Comparison of ENCODE assay signal across 15 cellular contexts in genomic region chr11:12687740-12688139, GRCh38. TPM values are rescaled to one million over a fixed set of nuclear protein-coding genes. Genes with fewer than 3 reads are reported as not detected.
DNase-seq lines count a peak whose midpoint lies in the region; ATAC-seq, FAIRE-seq and TF ChIP-seq lines count a peak whose summit lies in the region.
"Had no signal": no experiment of that assay in that cellular context is flagged by ENCODE, and none has a peak within 500 bp of the region (broad histone marks: within the 10 kb centered on the region; RNA-seq: fewer than 3 reads in every experiment).

No MANE protein-coding gene starts in this region.

- no peak overlapping the region for H3K56ac ChIP-seq in IMR-90 (ENCODE audit: extremely low read depth, insufficient read depth, low read length)

- TF ChIP-seq POLR2A in A549 (IDR thresholded peaks at IDR 0.05; ENCODE audit: low read length) (no peak), IMR-90 (IDR thresholded peaks at IDR 0.05; ENCODE audit: low read depth, low read length) (no peak), esophagus squamous epithelium (IDR thresholded peaks at IDR 0.05) (no peak)

- TF ChIP-seq CTCF in A549 (IDR thresholded peaks at IDR 0.05) = no peak
- no peak for TF ChIP-seq CTCF in IMR-90 (conservative IDR thresholded peaks at IDR 0.05; ENCODE audit: low read depth, low read length)
- no peak for TF ChIP-seq CTCF in esophagus squamous epithelium (IDR thresholded peaks at IDR 0.05)

- no peak for TF ChIP-seq EP300 in A549 (IDR thresholded peaks at IDR 0.05)

- no peak overlapping the region for H2AK9ac ChIP-seq in IMR-90 (replicated peaks; ENCODE audit: low read depth, low read length, poor library complexity)

- peaks cover 91% of the 10 kb centered on the region for H4K20me1 ChIP-seq in IMR-90 (ENCODE audit: insufficient read depth, low read length)

- CTCF ChIA-PET in A549 (lab: Yijun Ruan, JAX) = interaction anchor here (0.6 kb wide), 1 partner anchor 11 kb away, joined by 3 read pairs; no protein-coding TSS in a partner anchor
- CTCF ChIA-PET in IMR-90 (lab: Yijun Ruan, JAX) = interaction anchor here (0.6 kb wide), 1 partner anchor 284 kb away, joined by 3 read pairs; no protein-coding TSS in a partner anchor

- ATAC-seq in A549 (no peak), IMR-90 (ENCODE audit: low read depth) (no peak), GM21576 (IDR thresholded peaks at IDR 0.05; ENCODE audit: unreplicated experiment) (no peak), HG03135 (IDR thresholded peaks at IDR 0.05; ENCODE audit: unreplicated experiment) (no peak)
- ATAC-seq: left cardiac atrium had no signal

- no peak overlapping the region for H2BK5ac ChIP-seq in IMR-90 (ENCODE audit: low read depth, low read length, poor library complexity, severe bottlenecking)

- peak overlapping the region; percentile 42; the same call in 1 of the 3 replicates for H2BK15ac ChIP-seq in IMR-90 (ENCODE audit: low read depth, low read length)

- BruUV-seq in IMR-90 (replicated peaks; lab: Mats Ljungman, UMichigan) = no TSS peak

- peak overlapping the region; percentile 19; the same call in 1 of the 2 replicates for H4K5ac ChIP-seq in IMR-90 (ENCODE audit: low read depth, low read length)

- H3K18ac ChIP-seq in IMR-90 (ENCODE audit: low read depth, low read length) = no peak overlapping the region

- H3K4me1 ChIP-seq in A549 (peaks cover 97% of the 10 kb centered on the region), IMR-90 (ENCODE audit: control insufficient read depth, insufficient read depth, low read length) (peaks cover 54% of the 10 kb centered on the region), esophagus squamous epithelium (peaks cover 25 to 87% (median 40%) of the 10 kb centered on the region in 3 donors), mesodermal cell (ENCODE audit: control insufficient read depth, insufficient read depth, low read length, poor library complexity, severe bottlenecking) (peaks cover 92% of the 10 kb centered on the region)

- peak overlapping the region; percentile 92; the same call in 1 of the 2 replicates for H2BK120ac ChIP-seq in IMR-90 (ENCODE audit: low read depth, low read length)

- H3K36me3 ChIP-seq in IMR-90 (ENCODE audit: control insufficient read depth, insufficient read depth, low read length) (no peaks in the 10 kb centered on the region; the same call in 1 of the 2 replicates), esophagus squamous epithelium (no peaks in the 10 kb centered on the region), mesodermal cell (ENCODE audit: control insufficient read depth, insufficient read depth, low read length) (peaks cover 39% of the 10 kb centered on the region)

- H3K4ac ChIP-seq in IMR-90 (ENCODE audit: low read depth, low read length) = peak overlapping the region; percentile 94

- POLR2A ChIA-PET in A549 (lab: Yijun Ruan, JAX) (no interaction called here), IMR-90 (lab: Charles Lee; ENCODE audit: unreplicated experiment) (no interaction called here)

- peak overlapping the region; percentile 93 for H3K14ac ChIP-seq in IMR-90 (replicated peaks; ENCODE audit: low read depth, low read length)

- dilution Hi-C loops in IMR-90 (cut with HindIII; ENCODE audit: low sequenced_read_pairs, unreplicated experiment) = loop anchor here (25.0 kb wide), 1 partner anchor 200 kb away; no protein-coding TSS in a partner anchor

- no peak overlapping the region for H3K9ac ChIP-seq in IMR-90 (ENCODE audit: low read depth, low read length)

- H3K4me2 ChIP-seq in A549 (peak overlapping the region; percentile 90), IMR-90 (ENCODE audit: low read depth, low read length) (no peak overlapping the region)

- H3K27ac ChIP-seq in A549 (peak overlapping the region; percentile 92 to 98), IMR-90 (ENCODE audit: insufficient read depth, low read length) (no peak overlapping the region), esophagus squamous epithelium (peak overlapping the region; percentile 22 to 68 (median 56)), mesodermal cell (ENCODE audit: low read depth, low read length, severe bottlenecking) (peak overlapping the region; percentile 70)

- H2AK5ac ChIP-seq in IMR-90 (ENCODE audit: low read depth, low read length) = peak overlapping the region; percentile 75

- DNase-seq in A549 (ENCODE audit: low read depth in 1 of 2, low spot score in 1 of 2) (no peak), IMR-90 (no peak), esophagus squamous epithelium (lab: John Stamatoyannopoulos, UW) (no peak), 8988T (no peak), H4 (ENCODE audit: low spot score) (no peak)
- DNase-seq: activated naive CD4-positive, alpha-beta T cell treated with anti-CD3 and anti-CD28 coated beads, Interleukin-2, amount 10 ng/mL, durations not matched to agents 7 days and 5 days; effector memory CD4-positive, alpha-beta T cell; foreskin melanocyte; GDM1; left cardiac atrium; NCI-H1930 had no signal

- H3K79me1 ChIP-seq in IMR-90 (ENCODE audit: low read depth in 1 of 2, low read length in 2 of 2) = peaks cover under 1 to 88% of the 10 kb centered on the region in 2 experiments; a peak in 3 of 4 replicates

- H3K9me3 ChIP-seq in A549 = no peaks in the 10 kb centered on the region
- no peaks in the 10 kb centered on the region for H3K9me3 ChIP-seq in IMR-90 (ENCODE audit: control insufficient read depth, insufficient read depth, low read length)
- H3K9me3 ChIP-seq in esophagus squamous epithelium = no peaks in the 10 kb centered on the region
- H3K9me3 ChIP-seq in mesodermal cell (ENCODE audit: control insufficient read depth, low read length) = no peaks in the 10 kb centered on the region

- FAIRE-seq in A549 (lab: Jason Lieb, UNC) = no peak
- FAIRE-seq: bronchial epithelial cell had no signal

- H3K4me3 ChIP-seq in A549 = no peak overlapping the region
- no peak overlapping the region for H3K4me3 ChIP-seq in IMR-90 (ENCODE audit: insufficient read depth, low read depth, low read length)
- H3K4me3 ChIP-seq in esophagus squamous epithelium = no peak overlapping the region
- no peak overlapping the region for H3K4me3 ChIP-seq in mesodermal cell (ENCODE audit: extremely low read depth, insufficient read depth, low read length, poor library complexity, severe bottlenecking)

- peak overlapping the region; percentile 20 to 54; a peak in 2 of 4 replicates for H4K8ac ChIP-seq in IMR-90 (ENCODE audit: low read depth in 2 of 2, low read length in 2 of 2)

- no peak overlapping the region for H2AFZ ChIP-seq in IMR-90 (replicated peaks; ENCODE audit: low read length, poor library complexity)

- in situ Hi-C loops in IMR-90 (cut with MboI; ENCODE audit: low sequenced_read_pairs) = no loop called here

- no peak for TF ChIP-seq RAD21 in A549 (conservative IDR thresholded peaks at IDR 0.05 in 1 of 2, IDR thresholded peaks at IDR 0.05 in 1 of 2)
- TF ChIP-seq RAD21 in IMR-90 (IDR thresholded peaks at IDR 0.05; ENCODE audit: low read length) = no peak

- intact Hi-C loops in IMR-90 (cut with micrococcal nuclease) = no loop called here
- intact Hi-C loops in esophagus squamous epithelium (cut with DNase I) = no loop called here

- H3K27me3 ChIP-seq in IMR-90 (ENCODE audit: control insufficient read depth, insufficient read depth, low read length) (no peaks in the 10 kb centered on the region), esophagus squamous epithelium (no peaks in the 10 kb centered on the region)

- peaks cover 56% of the 10 kb centered on the region for H3K9me1 ChIP-seq in IMR-90 (ENCODE audit: insufficient read depth, low read length)

- H2BK20ac ChIP-seq in IMR-90 (ENCODE audit: low read depth, low read length) = peak overlapping the region; percentile 49; the same call in 1 of the 2 replicates

- H4K91ac ChIP-seq in IMR-90 (ENCODE audit: insufficient read depth, low read depth, low read length) = peak overlapping the region; percentile 3; the same call in 1 of the 2 replicates

- H3K23ac ChIP-seq in IMR-90 (ENCODE audit: low read depth, low read length) = peak overlapping the region; percentile 87

- WGBS in A549 (ENCODE audit: missing lambda C conversion rate) = 86% methylated on average over 3 of the region's 3 CpGs
- WGBS in IMR-90 (ENCODE audit: extremely low coverage in 2 of 2, insufficient read length in 1 of 2), 2 experiments = no CpG with 5 or more reads among the region's 3 CpGs
- 60 to 69% methylated on average over 2 to 3 of the region's 3 CpGs for WGBS in esophagus squamous epithelium, 2 donors
- 39 to 50% methylated on average over 1 to 2 of the region's 3 CpGs for WGBS in mesodermal cell (ENCODE audit: insufficient coverage in 2 of 2), 2 experiments

TF ChIP-seq in A549, 52 proteins besides CTCF, POLR2A, EP300 and RAD21 (continues in another document):
- TF ChIP-seq HDAC2 (IDR thresholded peaks at IDR 0.05) = no peak
- TF ChIP-seq HEYL (CRISPR knock-in tag; IDR thresholded peaks at IDR 0.05) = no peak
- TF ChIP-seq FOSL2 (IDR thresholded peaks at IDR 0.05) = no peak
- TF ChIP-seq FOSL2 (CRISPR knock-in tag; IDR thresholded peaks at IDR 0.05) = no peak

TF ChIP-seq in IMR-90, 13 proteins besides CTCF, POLR2A, EP300 and RAD21 (continues in another document):
- TF ChIP-seq MXI1 (IDR thresholded peaks at IDR 0.05; ENCODE audit: borderline replicate concordance, low read depth, low read length) (no peak), ELK1 (IDR thresholded peaks at IDR 0.05; ENCODE audit: borderline replicate concordance, low read depth, low read length) (no peak), SMC3 (IDR thresholded peaks at IDR 0.05; ENCODE audit: low read depth, low read length) (no peak), BHLHE40 (IDR thresholded peaks at IDR 0.05; ENCODE audit: low read depth, low read length) (no peak)

RNA-seq across cellular contexts. Expression of gene TEAD1, which starts 13.5 kb away (rescaled TPM):
- polyA plus RNA-seq in A549 (2011; rRNA removed) (110 and 112 TPM in 2 replicates), A549 (2017; fragmentation: RNase III; extraction: RNeasy Plus Mini Kit Qiagen cat#74134 plus additional on column Dnase treatment) (110 to 116 TPM (median 111 TPM) in 3 replicates), IMR-90 (2012; rRNA removed) (45.4 and 51.8 TPM in 2 replicates)
- 29.0 and 41.5 TPM in 2 replicates for polyA plus RNA-seq in A549 (2012; cell fraction: cytosol; rRNA removed)
- 45.0 and 63.7 TPM in 2 replicates for polyA plus RNA-seq in A549 (2012; cell fraction: nucleus; rRNA removed)
- 144 and 157 TPM in 2 replicates for polyA minus RNA-seq in A549 (2011; rRNA and poly(A)+ RNA removed)
- total RNA-seq in IMR-90 (2012; rRNA removed) (69.2 and 95.5 TPM in 2 replicates), esophagus squamous epithelium (10 to 100 TPM; 33.3 to 75.2 (median 49.8) TPM)
- 15.4 and 16.1 TPM in 2 replicates for polyA plus RNA-seq in IMR-90 (2012; cell fraction: cytosol; rRNA removed)
- 38.7 and 130 TPM in 2 replicates for polyA plus RNA-seq in IMR-90 (2012; cell fraction: nucleus; rRNA removed; ENCODE audit: low replicate concordance)
- polyA plus RNA-seq in mesodermal cell (2013, experiment 1 of 2) = 136 TPM
- 133 TPM for polyA plus RNA-seq in mesodermal cell (2013, experiment 2 of 2)
- total RNA-seq in H4 (2014; rRNA removed; shearing (Covaris generic)) = 33.8 and 42.3 TPM in 2 replicates
